32 cellular contexts compared by ENCODE assay signal in genomic region chr6:154441995-154442310, GRCh38.
DNase-seq lines count a peak whose midpoint lies in the region; ATAC-seq lines count a peak whose summit lies in the region.
"Had no signal": no experiment of that assay in that cellular context is flagged by ENCODE, and none has a peak within 500 bp of the region (broad histone marks: within the 10 kb centered on the region; RNA-seq: fewer than 3 reads in every experiment).

No MANE protein-coding gene starts in this region.

- H3K27ac Mint-ChIP-seq in activated T-helper 17 cell treated with anti-CD3 and anti-CD28 coated beads, Interleukin-2, amount 50 U/mL, for 72 hours, result no peak overlapping the region
- no peak overlapping the region for H3K27ac Mint-ChIP-seq in CD8-positive, alpha-beta memory T cell
- H3K27ac Mint-ChIP-seq: activated CD4-positive, alpha-beta memory T cell treated with anti-CD3 and anti-CD28 coated beads for 36 hours; activated naive CD4-positive, alpha-beta T cell treated with anti-CD3 and anti-CD28 coated beads for 36 hours; activated T-helper 1 cell treated with anti-CD3 and anti-CD28 coated beads, Interleukin-12 subunit alpha, Interleukin-12 subunit beta, Interleukin-2, Interleukin-4 antibody, amounts not matched to agents 30 ng/mL and 10 ng/mL and 1 ng/mL, durations not matched to agents 14 hours and 24 hours and 36 hours; naive thymus-derived CD8-positive, alpha-beta T cell had no signal

- no peaks in the 10 kb centered on the region for H3K4me1 ChIP-seq in CD8-positive, alpha-beta memory T cell (ENCODE audit: insufficient read depth, low read length)
- H3K4me1 ChIP-seq: adrenal gland, BLaER1, foreskin keratinocyte, prostate gland had no signal

- ATAC-seq in GM19452 (IDR thresholded peaks at IDR 0.05; ENCODE audit: unreplicated experiment) (peak; percentile 28), HG03108 (IDR thresholded peaks at IDR 0.05; ENCODE audit: unreplicated experiment) (peak; percentile 17), HG02588 (IDR thresholded peaks at IDR 0.05; ENCODE audit: unreplicated experiment) (no peak)
- ATAC-seq in activated T-helper 17 cell treated with anti-CD3 and anti-CD28 coated beads, Interleukin-2, amount 50 U/mL, for 72 hours (replicated peaks), result peak; percentile 37
- ATAC-seq: foreskin keratinocyte; heart left ventricle; naive thymus-derived CD8-positive, alpha-beta T cell had no signal

- no peaks in the 10 kb centered on the region for H3K9me3 ChIP-seq in CD8-positive, alpha-beta memory T cell (ENCODE audit: low read length)
- H3K9me3 ChIP-seq: adrenal gland, BLaER1, esophagus squamous epithelium, heart left ventricle, prostate gland, sigmoid colon, tibial artery had no signal

- no peak overlapping the region for H3K27ac ChIP-seq in CD8-positive, alpha-beta memory T cell (ENCODE audit: low read depth, low read length)
- H3K27ac ChIP-seq: adrenal gland, BLaER1, esophagus squamous epithelium, foreskin keratinocyte, heart left ventricle, prostate gland, tibial artery had no signal

- POLR2A ChIA-PET in CD8-positive, alpha-beta memory T cell (lab: Charles Lee), result no interaction called here

- CTCF ChIA-PET in CD8-positive, alpha-beta memory T cell (lab: Charles Lee), result no interaction called here

- no peak overlapping the region for H3K4me3 ChIP-seq in CD8-positive, alpha-beta memory T cell (ENCODE audit: low read length)
- H3K4me3 ChIP-seq: adrenal gland, BLaER1, esophagus squamous epithelium, GM12878, heart left ventricle, lung, prostate gland, sigmoid colon, tibial artery had no signal

- H3K27me3 ChIP-seq in CD8-positive, alpha-beta memory T cell (ENCODE audit: insufficient read depth, low read length, poor library complexity, severe bottlenecking), result no peaks in the 10 kb centered on the region
- H3K27me3 ChIP-seq: adrenal gland, BLaER1, esophagus squamous epithelium, foreskin keratinocyte, heart left ventricle, sigmoid colon, tibial artery had no signal

- no peaks in the 10 kb centered on the region for H3K4me1 Mint-ChIP-seq in activated T-helper 17 cell treated with anti-CD3 and anti-CD28 coated beads, Interleukin-2, amount 50 U/mL, for 72 hours
- H3K4me1 Mint-ChIP-seq in CD8-positive, alpha-beta memory T cell, result peaks cover 0 to 6% (median 0%) of the 10 kb centered on the region in 3 donors

- no peaks in the 10 kb centered on the region for H3K36me3 Mint-ChIP-seq in activated T-helper 17 cell treated with anti-CD3 and anti-CD28 coated beads, Interleukin-2, amount 50 U/mL, for 72 hours (ENCODE audit: low read depth)
- H3K36me3 Mint-ChIP-seq in CD8-positive, alpha-beta memory T cell, result no peaks in the 10 kb centered on the region
- H3K36me3 Mint-ChIP-seq: activated CD4-positive, alpha-beta memory T cell treated with anti-CD3 and anti-CD28 coated beads for 36 hours; naive thymus-derived CD8-positive, alpha-beta T cell had no signal

- H3K4me3 Mint-ChIP-seq in activated T-helper 17 cell treated with anti-CD3 and anti-CD28 coated beads, Interleukin-2, amount 50 U/mL, for 72 hours, result peak overlapping the region; percentile 37
- peak overlapping the region in 1 of 7 donors; percentile 11 for H3K4me3 Mint-ChIP-seq in CD8-positive, alpha-beta memory T cell
- H3K4me3 Mint-ChIP-seq: activated CD4-positive, alpha-beta memory T cell treated with anti-CD3 and anti-CD28 coated beads for 36 hours; activated naive CD4-positive, alpha-beta T cell treated with anti-CD3 and anti-CD28 coated beads for 36 hours; activated T-helper 1 cell treated with anti-CD3 and anti-CD28 coated beads, Interleukin-12 subunit alpha, Interleukin-12 subunit beta, Interleukin-2, Interleukin-4 antibody, amounts not matched to agents 30 ng/mL and 10 ng/mL and 1 ng/mL, durations not matched to agents 14 hours and 24 hours and 36 hours; naive thymus-derived CD8-positive, alpha-beta T cell had no signal

- H3K9me3 Mint-ChIP-seq in activated T-helper 17 cell treated with anti-CD3 and anti-CD28 coated beads, Interleukin-2, amount 50 U/mL, for 72 hours, result no peaks in the 10 kb centered on the region
- H3K9me3 Mint-ChIP-seq in CD8-positive, alpha-beta memory T cell, result peaks cover 0 to 4% (median 0%) of the 10 kb centered on the region in 5 donors
- H3K9me3 Mint-ChIP-seq: activated CD4-positive, alpha-beta memory T cell treated with anti-CD3 and anti-CD28 coated beads for 36 hours; activated naive CD4-positive, alpha-beta T cell treated with anti-CD3 and anti-CD28 coated beads for 36 hours; activated T-helper 1 cell treated with anti-CD3 and anti-CD28 coated beads, Interleukin-12 subunit alpha, Interleukin-12 subunit beta, Interleukin-2, Interleukin-4 antibody, amounts not matched to agents 30 ng/mL and 10 ng/mL and 1 ng/mL, durations not matched to agents 14 hours and 24 hours and 36 hours; naive thymus-derived CD8-positive, alpha-beta T cell had no signal

- DNase-seq in CD8-positive, alpha-beta memory T cell, result no peak
- no peak for DNase-seq in NK-92 (lab: John Stamatoyannopoulos, UW; ENCODE audit: unreplicated experiment)
- no peak for DNase-seq in NCI-H1694 treated with DMSO at 0.1 percent for 48 hours (lab: John Stamatoyannopoulos, UW)
- DNase-seq: activated CD4-positive, alpha-beta memory T cell treated with anti-CD3 and anti-CD28 coated beads for 36 hours; activated CD4-positive, alpha-beta T cell treated with anti-CD3 and anti-CD28 coated beads for 1 hour; activated CD8-positive, alpha-beta memory T cell treated with anti-CD3 and anti-CD28 coated beads, Interleukin-2, amount 50 U/mL, for 4 hours; activated naive CD4-positive, alpha-beta T cell treated with anti-CD3 and anti-CD28 coated beads for 36 hours; adrenal gland; central memory CD4-positive, alpha-beta T cell; dermis blood vessel endothelial cell; DMS153; esophagus squamous epithelium; foreskin keratinocyte; heart left ventricle; naive thymus-derived CD8-positive, alpha-beta T cell; NCI-H1417; NCI-H2081; occipital lobe; SHP77; sigmoid colon; stimulated activated CD4-positive, alpha-beta T cell treated with anti-CD3 and anti-CD28 coated beads, Interleukin-12 subunit alpha, Interleukin-12 subunit beta, amount 100 ng/mL, for 4 hours; stimulated activated CD4-positive, alpha-beta T cell treated with anti-CD3 and anti-CD28 coated beads, Interleukin-2, amount 100 ng/mL, for 48 hours; tibial artery had no signal

- H3K27me3 Mint-ChIP-seq in activated T-helper 17 cell treated with anti-CD3 and anti-CD28 coated beads, Interleukin-2, amount 50 U/mL, for 72 hours, result peaks cover 29% of the 10 kb centered on the region
- H3K27me3 Mint-ChIP-seq in CD8-positive, alpha-beta memory T cell, result peaks cover 8 to 22% of the 10 kb centered on the region in 2 donors

- no peaks in the 10 kb centered on the region for H3K36me3 ChIP-seq in CD8-positive, alpha-beta memory T cell (ENCODE audit: insufficient read depth, low read length)
- H3K36me3 ChIP-seq: adrenal gland, prostate gland had no signal
